ENCODE assay signal across 1 cellular context in the genomic region with DNA sequence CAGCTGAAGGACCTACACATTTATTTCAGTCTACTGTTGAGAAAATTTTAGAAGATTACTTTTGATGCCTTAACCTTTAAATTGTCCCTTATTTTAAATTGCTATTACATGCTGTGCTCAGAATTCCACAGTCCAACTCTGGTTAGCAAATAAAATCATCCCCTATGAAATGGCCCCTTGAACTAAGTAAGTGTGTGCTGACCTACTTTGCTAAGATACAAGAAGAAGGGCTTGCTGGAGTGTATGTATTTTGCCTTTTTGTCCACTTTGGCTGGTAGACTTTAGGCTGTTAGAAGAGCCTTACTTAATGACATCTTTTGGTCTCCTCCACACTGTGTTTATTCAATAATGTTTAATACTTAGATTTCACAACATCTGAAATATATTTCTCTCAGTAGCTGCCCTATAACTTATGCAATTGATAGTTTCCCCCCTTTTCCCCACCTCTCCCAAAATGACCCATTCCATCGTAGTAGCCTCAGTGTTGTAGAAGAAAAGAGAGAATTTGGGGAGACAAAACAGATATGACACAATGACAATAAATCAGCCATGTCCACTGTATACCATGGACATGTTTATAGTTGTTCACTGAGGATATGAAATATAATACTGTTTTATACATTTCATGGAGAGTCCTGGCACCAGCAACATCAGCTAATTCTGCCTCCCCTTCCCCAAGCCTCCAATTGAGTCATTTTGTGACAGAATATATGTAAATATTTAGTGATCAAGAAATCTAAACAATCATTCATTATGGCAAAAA.
TF ChIP-seq lines count a peak whose summit lies in the region.

No MANE protein-coding gene starts in this region.

TF ChIP-seq in HepG2, 621 proteins besides CTCF, POLR2A, EP300 and RAD21 (continued from another document):
- TF ChIP-seq ZNF101 (CRISPR knock-in tag; IDR thresholded peaks at IDR 0.05; ENCODE audit: borderline replicate concordance, low read depth), result no peak
- TF ChIP-seq POGZ (CRISPR knock-in tag; IDR thresholded peaks at IDR 0.05), result no peak
- no peak for TF ChIP-seq CC2D1A (CRISPR knock-in tag; IDR thresholded peaks at IDR 0.05)
- no peak for TF ChIP-seq TCF7 (IDR thresholded peaks at IDR 0.05; ENCODE audit: low read depth)
- no peak for TF ChIP-seq SMARCC2 (IDR thresholded peaks at IDR 0.05)
- TF ChIP-seq ZNF44 (CRISPR knock-in tag; IDR thresholded peaks at IDR 0.05), result no peak
- TF ChIP-seq KLF11 (CRISPR knock-in tag; IDR thresholded peaks at IDR 0.05), result no peak
- TF ChIP-seq ZNF672 (CRISPR knock-in tag; IDR thresholded peaks at IDR 0.05), result no peak
